20 cellular contexts compared by ENCODE assay signal in the genomic region with DNA sequence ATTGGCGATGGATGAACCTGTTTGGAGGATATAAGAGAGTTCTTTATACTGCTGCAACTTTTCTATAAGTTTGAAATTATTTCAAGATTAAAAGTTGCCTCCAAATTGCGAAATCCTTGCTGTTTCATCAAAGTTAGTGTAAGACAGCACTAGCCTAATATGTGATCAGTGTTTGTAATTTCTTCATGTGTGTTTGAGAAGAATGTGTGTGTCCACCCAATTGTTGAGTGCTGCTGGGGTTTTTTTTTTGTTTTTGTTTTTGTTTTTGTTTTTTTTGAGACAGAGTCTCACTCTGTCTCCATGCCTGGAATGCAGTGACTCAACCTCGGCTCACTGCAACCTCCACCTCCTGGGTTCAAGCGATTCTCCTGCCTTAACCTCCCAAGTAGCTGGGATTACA.
"Had no signal": no experiment of that assay in that cellular context is flagged by ENCODE, and none has a peak within 500 bp of the region (broad histone marks: within the 10 kb centered on the region; RNA-seq: fewer than 3 reads in every experiment).

No MANE protein-coding gene starts in this region.

- DNase-seq: activated T-cell treated with anti-CD3 and anti-CD28 coated beads, Interleukin-2, amount 50 U/mL, for 1 hour; amniotic stem cell; effector CD4-positive, alpha-beta T cell; erythroblast; gastrocnemius medialis; hippocampal formation; left cardiac atrium; midbrain; natural killer cell; retina; spleen; stimulated activated CD4-positive, alpha-beta T cell treated with anti-CD3 and anti-CD28 coated beads, Interleukin-4, amount 100 ng/mL, for 1 hour; stimulated activated naive CD4-positive, alpha-beta T cell; T-helper 9 cell; upper lobe of left lung had no signal

- H3K4me3 ChIP-seq: gastrocnemius medialis, spleen, thoracic aorta, upper lobe of left lung had no signal

- ATAC-seq: activated naive CD4-positive, alpha-beta T cell treated with anti-CD3 and anti-CD28 coated beads, Interleukin-2, amount 50 U/mL, for 72 hours; activated T-helper 17 cell treated with anti-CD3 and anti-CD28 coated beads, Interleukin-2, amount 50 U/mL, for 72 hours; gastrocnemius medialis; left cardiac atrium; natural killer cell; WTC11 had no signal

- FAIRE-seq: islet of Langerhans had no signal
